In the genomic region with DNA sequence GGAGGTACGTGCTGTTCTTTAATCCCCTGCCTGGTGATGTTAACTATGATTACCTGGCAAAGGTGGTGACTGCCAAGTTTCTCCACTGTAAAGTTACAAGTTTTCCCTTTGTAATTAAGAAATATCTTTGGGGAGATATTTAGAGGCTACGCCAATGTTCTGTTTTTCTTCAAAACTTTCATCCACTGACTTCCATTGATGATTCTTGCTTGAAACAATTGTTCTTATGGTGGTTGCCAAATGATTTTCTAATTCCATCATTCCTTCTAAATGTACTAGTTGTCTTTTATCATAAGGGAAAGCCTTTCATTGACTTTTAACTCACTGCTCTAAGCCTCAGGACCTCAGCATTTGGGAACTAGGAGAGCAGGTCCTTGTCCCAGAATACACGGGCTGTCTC, we compare ENCODE assay signal across 12 cellular contexts.
"Had no signal": no experiment of that assay in that cellular context is flagged by ENCODE, and none has a peak within 500 bp of the region (broad histone marks: within the 10 kb centered on the region; RNA-seq: fewer than 3 reads in every experiment).

No MANE protein-coding gene starts in this region.

- DNase-seq: activated CD4-positive, CD25-positive, alpha-beta regulatory T cell; activated naive CD4-positive, alpha-beta T cell; activated naive CD8-positive, alpha-beta T cell treated with anti-CD3 and anti-CD28 coated beads, Interleukin-2, amount 10 ng/mL, durations not matched to agents 7 days and 5 days; activated T-cell treated with anti-CD3 and anti-CD28 coated beads for 4 hours; anterior cingulate cortex; foreskin fibroblast; kidney glomerular epithelial cell; psoas muscle; stimulated activated naive CD8-positive, alpha-beta T cell treated with anti-CD3 and anti-CD28 coated beads, Interleukin-15, Interleukin-2, amounts not matched to agents 100 U/mL and 50 U/mL, for 24 hours had no signal

- H3K36me3 Mint-ChIP-seq: activated naive CD8-positive, alpha-beta T cell treated with anti-CD3 and anti-CD28 coated beads, Interleukin-2, amount 10 ng/mL, durations not matched to agents 7 days and 5 days; mesothelial cell of epicardium had no signal

- H3K27ac Mint-ChIP-seq: activated naive CD8-positive, alpha-beta T cell treated with anti-CD3 and anti-CD28 coated beads, Interleukin-2, amount 10 ng/mL, durations not matched to agents 7 days and 5 days; mesothelial cell of epicardium had no signal

- H3K4me3 Mint-ChIP-seq: activated naive CD8-positive, alpha-beta T cell treated with anti-CD3 and anti-CD28 coated beads, Interleukin-2, amount 10 ng/mL, durations not matched to agents 7 days and 5 days; mesothelial cell of epicardium; neural crest cell had no signal

- H3K27ac ChIP-seq: psoas muscle had no signal

- ATAC-seq: sciatic nerve; stimulated activated naive CD8-positive, alpha-beta T cell treated with anti-CD3 and anti-CD28 coated beads, Interleukin-15, Interleukin-2, amounts not matched to agents 100 U/mL and 50 U/mL, for 24 hours had no signal

- H3K9me3 ChIP-seq: psoas muscle had no signal

- H3K4me3 ChIP-seq: psoas muscle had no signal

- H3K9me3 Mint-ChIP-seq: activated naive CD8-positive, alpha-beta T cell treated with anti-CD3 and anti-CD28 coated beads, Interleukin-2, amount 10 ng/mL, durations not matched to agents 7 days and 5 days; mesothelial cell of epicardium; neural crest cell had no signal
